ENCODE assay signal across 29 cellular contexts in genomic region chr18:8734496-8734895, GRCh38.
"Had no signal": no experiment of that assay in that cellular context is flagged by ENCODE, and none has a peak within 500 bp of the region (broad histone marks: within the 10 kb centered on the region; RNA-seq: fewer than 3 reads in every experiment).

No MANE protein-coding gene starts in this region.

- H3K27ac Mint-ChIP-seq: activated CD4-positive, alpha-beta T cell treated with anti-CD3 and anti-CD28 coated beads for 36 hours; activated naive CD8-positive, alpha-beta T cell treated with anti-CD3 and anti-CD28 coated beads for 36 hours; nephron; stimulated activated memory B cell treated with anti-CD40 and anti-IgM and Interleukin-4, amounts not matched to agents 10 μg/mL and 1 μg/mL and 100 μg/mL, for 72 hours; T-helper 2 cell treated with Interferon-gamma antibody and Interleukin-4, amounts not matched to agents 5 μg/mL and 100 μg/mL, for 36 hours had no signal

- H3K27me3 ChIP-seq: adrenal gland, body of pancreas, cardiac muscle cell, colonic mucosa, dorsolateral prefrontal cortex, gastrocnemius medialis, hepatocyte, sigmoid colon, uterus had no signal

- H3K27ac ChIP-seq: adrenal gland, cardiac muscle cell, colonic mucosa, gastrocnemius medialis, hepatocyte, lower lobe of right lung, sigmoid colon, uterus had no signal

- ATAC-seq: activated CD4-positive, alpha-beta T cell treated with anti-CD3 and anti-CD28 coated beads for 36 hours; body of pancreas; gastrocnemius medialis; lower lobe of right lung; stimulated activated memory B cell treated with anti-CD40 and anti-IgM and Interleukin-4, amounts not matched to agents 10 μg/mL and 1 μg/mL and 100 μg/mL, for 72 hours; stimulated activated naive CD8-positive, alpha-beta T cell treated with anti-CD3 and anti-CD28 coated beads, Interleukin-15, amount 100 ng/mL, for 72 hours had no signal

- H3K36me3 ChIP-seq: adrenal gland, cardiac muscle cell, colonic mucosa, gastrocnemius medialis, lower lobe of right lung, uterus had no signal

- H3K4me3 ChIP-seq: adrenal gland, body of pancreas, cardiac muscle cell, colonic mucosa, dorsolateral prefrontal cortex, gastrocnemius medialis, hepatocyte, lower lobe of right lung, sigmoid colon, uterus had no signal

- H3K9me3 Mint-ChIP-seq: activated naive CD8-positive, alpha-beta T cell treated with anti-CD3 and anti-CD28 coated beads for 36 hours; nephron; stimulated activated memory B cell treated with anti-CD40 and anti-IgM and Interleukin-4, amounts not matched to agents 10 μg/mL and 1 μg/mL and 100 μg/mL, for 72 hours; T-helper 2 cell treated with Interferon-gamma antibody and Interleukin-4, amounts not matched to agents 5 μg/mL and 100 μg/mL, for 36 hours; type B pancreatic cell had no signal

- H3K4me1 Mint-ChIP-seq: activated CD4-positive, alpha-beta T cell treated with anti-CD3 and anti-CD28 coated beads for 36 hours; activated naive CD8-positive, alpha-beta T cell treated with anti-CD3 and anti-CD28 coated beads for 36 hours; nephron; stimulated activated memory B cell treated with anti-CD40 and anti-IgM and Interleukin-4, amounts not matched to agents 10 μg/mL and 1 μg/mL and 100 μg/mL, for 72 hours; stimulated activated naive CD8-positive, alpha-beta T cell treated with anti-CD3 and anti-CD28 coated beads, Interleukin-15, amount 100 ng/mL, for 72 hours had no signal

- DNase-seq: activated CD4-positive, alpha-beta T cell treated with anti-CD3 and anti-CD28 coated beads for 36 hours; activated CD4-positive, CD25-positive, alpha-beta regulatory T cell; activated effector memory CD4-positive, alpha-beta T cell treated with Interleukin-2 at 50 U/mL for 16 hours; activated naive CD4-positive, alpha-beta T cell treated with Interleukin-2 at 50 U/mL for 16 hours; activated naive CD8-positive, alpha-beta T cell treated with anti-CD3 and anti-CD28 coated beads for 36 hours; activated T-cell treated with anti-CD3 and anti-CD28 coated beads for 4 hours; adrenal gland; aorta; body of pancreas; cerebellar nuclear complex; colonic mucosa; dorsolateral prefrontal cortex; gastrocnemius medialis; glutamatergic neuron; kidney; lower lobe of right lung; mesendoderm; sigmoid colon; small intestine; stimulated activated CD4-positive, alpha-beta T cell treated with anti-CD3 and anti-CD28 coated beads, Interleukin-4, amount 100 ng/mL, for 24 hours; stimulated activated naive CD8-positive, alpha-beta T cell treated with anti-CD3 and anti-CD28 coated beads, Interleukin-15, amount 100 ng/mL, for 72 hours; substantia nigra; uterus had no signal

- H3K9me3 ChIP-seq: adrenal gland, body of pancreas, colonic mucosa, gastrocnemius medialis, lower lobe of right lung, sigmoid colon, uterus had no signal

- H3K36me3 Mint-ChIP-seq: activated naive CD8-positive, alpha-beta T cell treated with anti-CD3 and anti-CD28 coated beads for 36 hours; stimulated activated memory B cell treated with anti-CD40 and anti-IgM and Interleukin-4, amounts not matched to agents 10 μg/mL and 1 μg/mL and 100 μg/mL, for 72 hours had no signal

- H3K27me3 Mint-ChIP-seq: activated naive CD8-positive, alpha-beta T cell treated with anti-CD3 and anti-CD28 coated beads for 36 hours; stimulated activated memory B cell treated with anti-CD40 and anti-IgM and Interleukin-4, amounts not matched to agents 10 μg/mL and 1 μg/mL and 100 μg/mL, for 72 hours; type B pancreatic cell had no signal

- H3K4me3 Mint-ChIP-seq: activated CD4-positive, alpha-beta T cell treated with anti-CD3 and anti-CD28 coated beads for 36 hours; activated naive CD8-positive, alpha-beta T cell treated with anti-CD3 and anti-CD28 coated beads for 36 hours; nephron; stimulated activated memory B cell treated with anti-CD40 and anti-IgM and Interleukin-4, amounts not matched to agents 10 μg/mL and 1 μg/mL and 100 μg/mL, for 72 hours; stimulated activated naive CD8-positive, alpha-beta T cell treated with anti-CD3 and anti-CD28 coated beads, Interleukin-15, amount 100 ng/mL, for 72 hours; T-helper 2 cell treated with Interferon-gamma antibody and Interleukin-4, amounts not matched to agents 5 μg/mL and 100 μg/mL, for 36 hours; type B pancreatic cell had no signal
